8 cellular contexts compared by ENCODE assay signal in genomic region chr12:31658743-31659086, GRCh38. TPM values are rescaled to one million over a fixed set of nuclear protein-coding genes. Genes with fewer than 3 reads are reported as not detected.
DNase-seq lines count a peak whose midpoint lies in the region; ATAC-seq and TF ChIP-seq lines count a peak whose summit lies in the region.

No MANE protein-coding gene starts in this region.

- H3K9me3 ChIP-seq in MM.1S (replicated peaks; ENCODE audit: insufficient read depth, low read length), result no peaks in the 10 kb centered on the region

- peak overlapping the region; percentile 96 for H3K4me3 Mint-ChIP-seq in osteocyte (ENCODE audit: unreplicated experiment)

- H3K4me1 Mint-ChIP-seq in osteocyte (ENCODE audit: unreplicated experiment), result peaks cover 9% of the 10 kb centered on the region

- ATAC-seq in GM19438 (IDR thresholded peaks at IDR 0.05; ENCODE audit: low read depth, unreplicated experiment), result peak; percentile 3

- H3K4me1 ChIP-seq in MM.1S (ENCODE audit: low read length), result 0 out of 2 replicates have a peak, but pooled peaks cover 9% of the 10 kb centered on the region

- peak overlapping the region; percentile 98 for H3K27ac Mint-ChIP-seq in osteocyte (ENCODE audit: unreplicated experiment)

- H3K4me3 ChIP-seq in MM.1S (ENCODE audit: low read length) (peak overlapping the region; percentile 88), epithelial cell of esophagus (ENCODE audit: low read length) (peak overlapping the region; percentile 93)

- no peaks in the 10 kb centered on the region for H3K79me2 ChIP-seq in MM.1S (ENCODE audit: low read length)

- no peaks in the 10 kb centered on the region for H4K20me1 ChIP-seq in MM.1S (ENCODE audit: insufficient read depth, low read length)

- H3F3A ChIP-seq in MM.1S (ENCODE audit: insufficient read depth, low read length), result peaks cover 7% of the 10 kb centered on the region

- peak overlapping the region; percentile 86 for H3K4me2 ChIP-seq in MM.1S (ENCODE audit: low read depth, low read length)

- no peaks in the 10 kb centered on the region for H3K9me2 ChIP-seq in MM.1S (replicated peaks; ENCODE audit: insufficient read depth, low read length)

- no peaks in the 10 kb centered on the region for H3K27me3 ChIP-seq in MM.1S (replicated peaks; ENCODE audit: insufficient read depth, low read length)

- TF ChIP-seq CTCF in MM.1S (IDR thresholded peaks at IDR 0.05; ENCODE audit: low read length) (no peak), epithelial cell of esophagus (IDR thresholded peaks at IDR 0.05; ENCODE audit: insufficient read depth, low read depth, low read length, missing control alignments) (no peak), osteocyte (IDR thresholded peaks at IDR 0.05) (no peak)

- H3K27ac ChIP-seq in MM.1S (ENCODE audit: low read length), result peak overlapping the region; percentile 93; the same call in 1 of the 2 replicates

- H3K9me3 Mint-ChIP-seq in osteocyte (ENCODE audit: unreplicated experiment), result no peaks in the 10 kb centered on the region

- no peak for DNase-seq in MM.1S
- DNase-seq in epithelial cell of esophagus (ENCODE audit: low read depth), result no peak
- no peak for DNase-seq in osteocyte (ENCODE audit: extremely low spot score, unreplicated experiment)
- DNase-seq in NCI-H524 treated with DMSO at 0.1 percent for 48 hours (lab: John Stamatoyannopoulos, UW), result no peak
- no peak for DNase-seq in superior temporal gyrus (ENCODE audit: extremely low spot score)
- no peak for DNase-seq in GM19238 (ENCODE audit: insufficient read length, low spot score)
- DNase-seq in UCSD-AML1 (lab: John Stamatoyannopoulos, UW; ENCODE audit: unreplicated experiment), result no peak

- H3K36me3 ChIP-seq in MM.1S (replicated peaks; ENCODE audit: insufficient read depth, low read length), result no peaks in the 10 kb centered on the region

- H3K9ac ChIP-seq in MM.1S (ENCODE audit: low read length), result peak overlapping the region; percentile 67; the same call in 1 of the 2 replicates

- H3K36me3 Mint-ChIP-seq in osteocyte (ENCODE audit: unreplicated experiment), result peaks cover 12% of the 10 kb centered on the region

- peaks cover 3% of the 10 kb centered on the region for H3K27me3 Mint-ChIP-seq in osteocyte (ENCODE audit: unreplicated experiment)

- peak overlapping the region; percentile 98 for H2AFZ ChIP-seq in MM.1S (ENCODE audit: low read length)

RNA-seq across cellular contexts. Expression of gene ETFBKMT, which starts 0.8 kb away (rescaled TPM):
- 3.7 and 4.7 TPM in 2 replicates for total RNA-seq in osteocyte
